In the genomic region with DNA sequence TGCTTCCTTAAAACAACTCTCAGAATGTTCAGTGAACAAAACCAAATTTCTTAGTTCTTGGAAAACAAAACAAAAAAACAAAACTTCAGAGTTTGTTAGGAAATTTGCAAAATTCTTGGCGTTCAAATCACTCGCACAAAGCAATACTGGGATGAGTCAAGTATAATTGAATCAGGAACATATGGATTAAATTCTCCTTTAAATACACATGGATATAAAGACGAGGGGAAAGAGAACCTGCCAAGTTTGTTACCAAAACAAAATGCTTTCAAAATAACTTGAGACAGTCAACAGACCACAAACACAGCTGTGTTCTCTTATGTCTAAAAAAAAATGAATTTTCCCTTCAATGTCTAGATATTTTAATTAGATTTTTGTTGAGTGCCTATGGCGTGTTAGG, we compare ENCODE assay signal across 18 cellular contexts.
A peak's percentile ranks its signal among the peaks of the same experiment; 100 is the strongest.
DNase-seq lines count a peak whose midpoint lies in the region; ATAC-seq and TF ChIP-seq lines count a peak whose summit lies in the region.
"Had no signal": no experiment of that assay in that cellular context is flagged by ENCODE, and none has a peak within 500 bp of the region (broad histone marks: within the 10 kb centered on the region; RNA-seq: fewer than 3 reads in every experiment).

No MANE protein-coding gene starts in this region.

- no peak overlapping the region for H3K27ac ChIP-seq in GM23248
- H3K27ac ChIP-seq in effector memory CD4-positive, alpha-beta T cell (ENCODE audit: insufficient read depth, low read length, poor library complexity, severe bottlenecking): no peak overlapping the region

- H3K36me3 ChIP-seq in GM23248 (ENCODE audit: low read depth): no peaks in the 10 kb centered on the region
- no peaks in the 10 kb centered on the region for H3K36me3 ChIP-seq in effector memory CD4-positive, alpha-beta T cell (ENCODE audit: control insufficient read depth, insufficient read depth, low read length)

- intact Hi-C loops in dendritic cell treated with granulocyte-macrophage colony-stimulating factor and Interleukin-4, amounts not matched to agents 40 ng/mL and 50 ng/mL, for 4 days (cut with micrococcal nuclease): loop anchor here (10.0 kb wide), 2 partner anchors 652 to 842 kb away; partner anchors contain the start of gene MKX

- TF ChIP-seq CTCF in AG10803 (conservative IDR thresholded peaks at IDR 0.05; ENCODE audit: low read length): no peak
- TF ChIP-seq CTCF in fibroblast of mammary gland (conservative IDR thresholded peaks at IDR 0.05; ENCODE audit: control insufficient read depth, insufficient read depth, low read depth, low read length): no peak

- H3K4me1 ChIP-seq in GM23248 (ENCODE audit: insufficient read depth): no peaks in the 10 kb centered on the region
- no peaks in the 10 kb centered on the region for H3K4me1 ChIP-seq in effector memory CD4-positive, alpha-beta T cell (ENCODE audit: control insufficient read depth, insufficient read depth, low read length, poor library complexity, severe bottlenecking)

- H3K27me3 ChIP-seq in GM23248 (replicated peaks; ENCODE audit: insufficient read depth): peaks cover 10% of the 10 kb centered on the region
- no peaks in the 10 kb centered on the region for H3K27me3 ChIP-seq in effector memory CD4-positive, alpha-beta T cell (replicated peaks; ENCODE audit: control insufficient read depth, insufficient read depth, low read length, poor library complexity, severe bottlenecking)

- ATAC-seq in HG03139 (IDR thresholded peaks at IDR 0.05; ENCODE audit: unreplicated experiment): no peak
- ATAC-seq: HCT116 had no signal

- no peak overlapping the region for H3K4me3 Mint-ChIP-seq in dendritic cell treated with granulocyte-macrophage colony-stimulating factor and Interleukin-4, amounts not matched to agents 40 ng/mL and 50 ng/mL, for 4 days
- H3K4me3 Mint-ChIP-seq: CD14-positive monocyte; CD4-positive, alpha-beta memory T cell had no signal

- H3K4me1 Mint-ChIP-seq in dendritic cell treated with granulocyte-macrophage colony-stimulating factor and Interleukin-4, amounts not matched to agents 40 ng/mL and 50 ng/mL, for 4 days (ENCODE audit: low read depth): peaks cover 49% of the 10 kb centered on the region

- no peaks in the 10 kb centered on the region for H3K9me3 Mint-ChIP-seq in dendritic cell treated with granulocyte-macrophage colony-stimulating factor and Interleukin-4, amounts not matched to agents 40 ng/mL and 50 ng/mL, for 4 days

- no peaks in the 10 kb centered on the region for H3K79me2 ChIP-seq in GM23248 (ENCODE audit: insufficient read depth)

- H3K9ac ChIP-seq in GM23248: no peak overlapping the region

- H3K36me3 Mint-ChIP-seq in dendritic cell treated with granulocyte-macrophage colony-stimulating factor and Interleukin-4, amounts not matched to agents 40 ng/mL and 50 ng/mL, for 4 days (ENCODE audit: low read depth): no peaks in the 10 kb centered on the region
- H3K36me3 Mint-ChIP-seq: CD4-positive, alpha-beta memory T cell had no signal

- no peaks in the 10 kb centered on the region for H3K27me3 Mint-ChIP-seq in dendritic cell treated with granulocyte-macrophage colony-stimulating factor and Interleukin-4, amounts not matched to agents 40 ng/mL and 50 ng/mL, for 4 days

- H3K27ac Mint-ChIP-seq in dendritic cell treated with granulocyte-macrophage colony-stimulating factor and Interleukin-4, amounts not matched to agents 40 ng/mL and 50 ng/mL, for 4 days: peak overlapping the region; percentile 17

- H3K4me3 ChIP-seq in AG10803 (ENCODE audit: low read length) (no peak overlapping the region), GM23248 (no peak overlapping the region), fibroblast of mammary gland (ENCODE audit: control insufficient read depth, low read depth, low read length) (no peak overlapping the region)
- no peak overlapping the region for H3K4me3 ChIP-seq in effector memory CD4-positive, alpha-beta T cell (ENCODE audit: insufficient read depth, low read depth, low read length, poor library complexity, severe bottlenecking)

- no peak overlapping the region for H2AFZ ChIP-seq in GM23248

- no peaks in the 10 kb centered on the region for H3K9me2 ChIP-seq in GM23248 (ENCODE audit: insufficient read depth)

- no peaks in the 10 kb centered on the region for H3F3A ChIP-seq in GM23248 (ENCODE audit: insufficient read depth)

- WGBS in GM23248 (ENCODE audit: low coverage in 1 of 2, low lambda C conversion rate in 2 of 2, missing lambda C conversion rate in 2 of 2), 2 experiments: 10 to 15% methylated on average over 4 of the region's 4 CpGs

- in situ Hi-C loops in GM23248 (cut with MboI): no loop called here

- no peak overlapping the region for H3K4me2 ChIP-seq in GM23248 (ENCODE audit: unreplicated experiment)

- no peaks in the 10 kb centered on the region for H3K9me3 ChIP-seq in GM23248 (ENCODE audit: low read depth)
- H3K9me3 ChIP-seq in effector memory CD4-positive, alpha-beta T cell (ENCODE audit: control insufficient read depth, low read length): no peaks in the 10 kb centered on the region

- DNase-seq in AG10803 (ENCODE audit: low read depth): peak; percentile 61
- DNase-seq in GM23248: peak; percentile 30
- DNase-seq in fibroblast of mammary gland (ENCODE audit: low read depth): peak; percentile 55
- no peak for DNase-seq in activated CD4-positive, alpha-beta T cell treated with anti-CD3 and anti-CD28 coated beads, Interleukin-2, amount 50 U/mL, for 1 hour
- DNase-seq in effector memory CD4-positive, alpha-beta T cell: no peak
- DNase-seq in C1 segment of cervical spinal cord (lab: John Stamatoyannopoulos, UW): no peak
- DNase-seq: AML-193; Calu3; CD4-positive, alpha-beta memory T cell; DMS79 treated with DMSO at 0.1 percent for 48 hours; EL; GOT3; H7; KG1 had no signal

- no peaks in the 10 kb centered on the region for H4K20me1 ChIP-seq in GM23248 (ENCODE audit: insufficient read depth)

Comparison
In these comparisons a context has a peak if more than half of its experiments do, and no peak if none do; other contexts are left out.
1. DNase-seq: peak in AG10803 (single experiment), GM23248 (single experiment) and fibroblast of mammary gland (single experiment); none in activated CD4-positive, alpha-beta T cell treated with anti-CD3 and anti-CD28 coated beads, Interleukin-2, amount 50 U/mL, for 1 hour (single experiment), effector memory CD4-positive, alpha-beta T cell (0 of 3) and C1 segment of cervical spinal cord (0 of 14).